Comparison of ENCODE assay signal across 8 cellular contexts in genomic region chrX:154002215-154002719, GRCh38. TPM values are rescaled to one million over a fixed set of nuclear protein-coding genes. Genes with fewer than 3 reads are reported as not detected.
A peak's percentile ranks its signal among the peaks of the same experiment; 100 is the strongest.
DNase-seq lines count a peak whose midpoint lies in the region; ATAC-seq, FAIRE-seq and TF ChIP-seq lines count a peak whose summit lies in the region.

No MANE protein-coding gene starts in this region.

- H3K4me3 ChIP-seq in GM06990 (replicated peaks; ENCODE audit: low read depth, low read length), result no peak overlapping the region; the same call in 1 of the 2 replicates
- no peak overlapping the region for H3K4me3 ChIP-seq in Panc1 (ENCODE audit: low read depth in 2 of 2, low read length in 2 of 2)
- H3K4me3 ChIP-seq in K562, result no peak overlapping the region
- H3K4me3 ChIP-seq in right lobe of liver, result no peak overlapping the region
- H3K4me3 ChIP-seq in vagina, result no peak overlapping the region

- no peak for TF ChIP-seq CTCF in GM06990 (IDR thresholded peaks at IDR 0.05; ENCODE audit: insufficient read depth, low read length, poor library complexity, severe bottlenecking)
- TF ChIP-seq CTCF in Panc1 (IDR thresholded peaks at IDR 0.05), result no peak
- no peak for TF ChIP-seq CTCF in K562 (IDR thresholded peaks at IDR 0.05 in 2 of 3, conservative IDR thresholded peaks at IDR 0.05 in 1 of 3; ENCODE audit: insufficient read depth in 2 of 3, low read depth in 1 of 3, low read length in 3 of 3)
- no peak for TF ChIP-seq CTCF in right lobe of liver (IDR thresholded peaks at IDR 0.05)
- TF ChIP-seq CTCF in vagina (IDR thresholded peaks at IDR 0.05), result no peak

- peak overlapping the region; percentile 91 for H2AFZ ChIP-seq in K562 (ENCODE audit: low read depth, low read length)

- FAIRE-seq in K562 (lab: Jason Lieb, UNC), result peak; percentile 97

- ATAC-seq in HG03460 (IDR thresholded peaks at IDR 0.05; ENCODE audit: unreplicated experiment) (peak; percentile 86), Panc1 (no peak), K562 (peak; percentile 92), right lobe of liver (peak; percentile 49 to 70 (median 68))

- no peak for TF ChIP-seq RAD21 in K562 (CRISPR knock-in tag; conservative IDR thresholded peaks at IDR 0.05 in 1 of 2, IDR thresholded peaks at IDR 0.05 in 1 of 2)

- H3K27me3 ChIP-seq in GM06990 (replicated peaks; ENCODE audit: control insufficient read depth, insufficient read depth, low read length), result no peaks in the 10 kb centered on the region
- H3K27me3 ChIP-seq in Panc1 (ENCODE audit: control insufficient read depth, insufficient read depth, low read length), result no peaks in the 10 kb centered on the region
- H3K27me3 ChIP-seq in K562 (ENCODE audit: control insufficient read depth in 2 of 2, insufficient read depth in 2 of 2, low read length in 2 of 2), result no peaks in the 10 kb centered on the region
- H3K27me3 ChIP-seq in right lobe of liver, result no peaks in the 10 kb centered on the region
- no peaks in the 10 kb centered on the region for H3K27me3 ChIP-seq in vagina

- H3K4me2 ChIP-seq in K562 (ENCODE audit: insufficient read depth, low read length), result peak overlapping the region; percentile 77

- H3K36me3 ChIP-seq in GM06990 (ENCODE audit: control insufficient read depth, insufficient read depth, low read length) (no peaks in the 10 kb centered on the region), Panc1 (ENCODE audit: control insufficient read depth, insufficient read depth, low read length) (no peaks in the 10 kb centered on the region), K562 (ENCODE audit: control insufficient read depth, insufficient read depth, low read length) (peaks cover 11% of the 10 kb centered on the region; the same call in 2 of the 3 replicates), right lobe of liver (no peaks in the 10 kb centered on the region), vagina (no peaks in the 10 kb centered on the region)

- intact Hi-C loops in Panc1 (cut with micrococcal nuclease; ENCODE audit: unreplicated experiment), result no loop called here
- intact Hi-C loops in K562 (cut with micrococcal nuclease), result no loop called here
- intact Hi-C loops in right lobe of liver (cut with DNase I), result no loop called here
- intact Hi-C loops in vagina (cut with DNase I), result no loop called here

- no peaks in the 10 kb centered on the region for H4K20me1 ChIP-seq in K562 (replicated peaks; ENCODE audit: control insufficient read depth, insufficient read depth, low read length)

- no peaks in the 10 kb centered on the region for H3K4me1 ChIP-seq in Panc1 (ENCODE audit: control insufficient read depth, insufficient read depth, low read length)
- H3K4me1 ChIP-seq in K562 (replicated peaks in 1 of 2; ENCODE audit: control insufficient read depth in 2 of 2, insufficient read depth in 2 of 2, low read length in 2 of 2), result peaks cover 12 to 18% of the 10 kb centered on the region in 2 experiments; a peak in 4 of 5 replicates
- no peaks in the 10 kb centered on the region for H3K4me1 ChIP-seq in right lobe of liver
- H3K4me1 ChIP-seq in vagina, result peaks cover 7% of the 10 kb centered on the region

- BruUV-seq in Panc1 (replicated peaks; lab: Mats Ljungman, UMichigan) (no TSS peak), K562 (replicated peaks; lab: Mats Ljungman, UMichigan) (no TSS peak)

- POLR2A ChIA-PET in Panc1 (lab: Charles Lee) (interaction anchor here (0.6 kb wide), 2 partner anchors 10 to 79 kb away, joined by 5 to 8 read pairs; no protein-coding TSS in a partner anchor), K562 (lab: Yijun Ruan, JAX) (interaction anchor here (0.6 to 4.7 kb wide), 5 partner anchors 8 to 29 kb away, joined by 3 to 23 read pairs (median 6); partner anchors contain the start of gene TMEM187)

- no peaks in the 10 kb centered on the region for H3K79me2 ChIP-seq in K562 (ENCODE audit: control insufficient read depth, insufficient read depth, low read length)

- TF ChIP-seq EP300 in K562 (IDR thresholded peaks at IDR 0.05; ENCODE audit: low read length), result no peak

- WGBS in K562 (ENCODE audit: insufficient coverage, low coverage, missing lambda C conversion rate), result 16% methylated on average over 15 of the region's 17 CpGs
- 71% methylated on average over 9 of the region's 17 CpGs for WGBS in right lobe of liver (ENCODE audit: insufficient coverage, low coverage, low lambda C conversion rate, missing lambda C conversion rate)

- CTCF ChIA-PET in Panc1 (lab: Charles Lee), result interaction anchor here (0.7 kb wide), 1 partner anchor 33 kb away, joined by 5 read pairs; no protein-coding TSS in a partner anchor
- CTCF ChIA-PET in K562 (lab: Yijun Ruan, JAX; ENCODE audit: low intra/inter-chr PET ratio), result no interaction called here

- H3K9me3 ChIP-seq in Panc1 (ENCODE audit: control insufficient read depth, insufficient read depth, low read depth, low read length) (no peaks in the 10 kb centered on the region), K562 (replicated peaks; ENCODE audit: control insufficient read depth, insufficient read depth, low read depth, low read length) (no peaks in the 10 kb centered on the region), right lobe of liver (no peaks in the 10 kb centered on the region), vagina (no peaks in the 10 kb centered on the region)

- DNase-seq in GM06990 (ENCODE audit: extremely low read depth, insufficient read length), result peak; percentile 72
- no peak for DNase-seq in Panc1 (ENCODE audit: low read depth, low spot score)
- DNase-seq in K562 (ENCODE audit: extremely low read depth in 1 of 4, low spot score in 3 of 4), result peak; percentile 42 to 89 (median 66)
- DNase-seq in right lobe of liver, result no peak
- peak in 1 of 2 donors; percentile 83 for DNase-seq in vagina (ENCODE audit: extremely low spot score in 2 of 2)
- no peak for DNase-seq in mesenteric fat pad (ENCODE audit: low spot score)
- no peak for DNase-seq in NCI-H524 (lab: John Stamatoyannopoulos, UW)

- peak overlapping the region; percentile 82 to 93 for H3K9ac ChIP-seq in K562 (ENCODE audit: insufficient read depth in 1 of 2, low read depth in 2 of 2, low read length in 2 of 2)

- H3K27ac ChIP-seq in Panc1 (ENCODE audit: low read length) (peak overlapping the region; percentile 5; the same call in 1 of the 2 replicates), K562 (ENCODE audit: extremely low read depth, low read depth, low read length) (peak overlapping the region; percentile 97), right lobe of liver (no peak overlapping the region), vagina (peak overlapping the region; percentile 63)

- H3K9me1 ChIP-seq in K562 (ENCODE audit: control insufficient read depth, insufficient read depth, low read length), result no peaks in the 10 kb centered on the region

- in situ Hi-C loops in Panc1 (cut with HindIII; ENCODE audit: low pct_unique_long_range_greater_than_20kb, low sequenced_read_pairs) (no loop called here), K562 (cut with MboI) (no loop called here)

- TF ChIP-seq POLR2A in K562 (conservative IDR thresholded peaks at IDR 0.05) (peak; percentile 60), right lobe of liver (IDR thresholded peaks at IDR 0.05) (no peak), vagina (IDR thresholded peaks at IDR 0.05) (no peak)

RNA-seq across cellular contexts. Expression of gene IRAK1, which starts 17.4 kb away (rescaled TPM):
- 432 TPM for total RNA-seq in Panc1 (2021; ENCODE audit: unreplicated experiment)
- 588 TPM for polyA plus RNA-seq in Panc1 (2012; ENCODE audit: insufficient read length)
- total RNA-seq in K562 (2011; cell fraction: chromatin; rRNA removed; ENCODE audit: low replicate concordance), result 92.6 and 283 TPM in 2 replicates
- 241 and 247 TPM in 2 replicates for total RNA-seq in K562 (2011; cell fraction: nucleolus; rRNA removed)
- 125 and 132 TPM in 2 replicates for total RNA-seq in K562 (2011; cell fraction: nucleoplasm; rRNA removed)
- 220 and 274 TPM in 2 replicates for total RNA-seq in K562 (2014; rRNA removed)
- 52.2 and 68.1 TPM in 2 replicates for total RNA-seq in K562 (2014; rRNA removed; fragmentation: Illumina TruSeq; extraction: Trizol)
- 138 and 144 TPM in 2 replicates for total RNA-seq in K562 (2015; rRNA removed; fragmentation: Illumina TruSeq; extraction: Trizol)
- 260 and 261 TPM in 2 replicates for total RNA-seq in K562 (2021)
- 91.6 and 104 TPM in 2 replicates for polyA plus RNA-seq in K562 (2011; rRNA removed)
- polyA plus RNA-seq in K562 (2011; cell fraction: cytosol; rRNA removed), result 93.8 and 232 TPM in 2 replicates
- 88.5 and 119 TPM in 2 replicates for polyA plus RNA-seq in K562 (2011; cell fraction: nucleus; rRNA removed)
- polyA plus RNA-seq in K562 (2012), result 223 and 331 TPM in 2 replicates
- 78.9 and 128 TPM in 2 replicates for polyA plus RNA-seq in K562 (2014; fragmentation: Illumina TruSeq; extraction: Trizol)
- 10 to 100 TPM; 11.6 to 16.1 TPM for polyA plus RNA-seq in K562 (2014; fragmentation: Nextera tagmentation; extraction: Ambion mirVana)
- polyA plus RNA-seq in K562 (2014; rRNA removed), result 177 and 184 TPM in 2 replicates
- polyA minus RNA-seq in K562 (2011; rRNA and poly(A)+ RNA removed), result 49.2 and 97.3 TPM in 2 replicates
- polyA minus RNA-seq in K562 (2011; cell fraction: cytosol; rRNA and poly(A)+ RNA removed), result 145 and 167 TPM in 2 replicates
- 49.9 and 54.3 TPM in 2 replicates for polyA minus RNA-seq in K562 (2011; cell fraction: nucleus; rRNA and poly(A)+ RNA removed)
- 10 to 100 TPM; 27.4 to 77.7 (median 41.4) TPM for total RNA-seq in right lobe of liver
- 46.7 TPM for total RNA-seq in vagina
- total RNA-seq in mesenteric fat pad, result 167 TPM

RNA-seq across cellular contexts. Expression of gene TMEM187, which starts 29.7 kb away (rescaled TPM):
- 15.7 TPM for total RNA-seq in Panc1 (2021; ENCODE audit: unreplicated experiment)
- polyA plus RNA-seq in Panc1 (2012; ENCODE audit: insufficient read length), result 19.7 TPM
- total RNA-seq in K562 (2011; cell fraction: chromatin; rRNA removed; ENCODE audit: low replicate concordance), result 4.7 and 15.6 TPM in 2 replicates
- total RNA-seq in K562 (2011; cell fraction: nucleolus; rRNA removed), result 17.4 and 21.8 TPM in 2 replicates
- total RNA-seq in K562 (2011; cell fraction: nucleoplasm; rRNA removed), result 9.3 and 9.5 TPM in 2 replicates
- 3.3 and 5.1 TPM in 2 replicates for total RNA-seq in K562 (2014; rRNA removed)
- total RNA-seq in K562 (2014; rRNA removed; fragmentation: Illumina TruSeq; extraction: Trizol), result 0.93 and 1.2 TPM in 2 replicates
- 1.1 and 1.6 TPM in 2 replicates for total RNA-seq in K562 (2015; rRNA removed; fragmentation: Illumina TruSeq; extraction: Trizol)
- total RNA-seq in K562 (2021), result 6.4 and 8.5 TPM in 2 replicates
- 5.6 and 8.1 TPM in 2 replicates for polyA plus RNA-seq in K562 (2011; rRNA removed)
- polyA plus RNA-seq in K562 (2011; cell fraction: cytosol; rRNA removed), result 12.5 and 24.6 TPM in 2 replicates
- polyA plus RNA-seq in K562 (2011; cell fraction: nucleus; rRNA removed), result 6.3 and 6.4 TPM in 2 replicates
- polyA plus RNA-seq in K562 (2012), result 3.9 and 12.2 TPM in 2 replicates
- polyA plus RNA-seq in K562 (2014; fragmentation: Illumina TruSeq; extraction: Trizol), result 1.2 and 2.0 TPM in 2 replicates
- polyA plus RNA-seq in K562 (2014; fragmentation: Nextera tagmentation; extraction: Ambion mirVana), result 1 to 10 TPM in 1 of 2 experiments, under 1 TPM in 1; 0.13 to 1.1 TPM
- 4.0 TPM in 2 replicates for polyA plus RNA-seq in K562 (2014; rRNA removed)
- polyA minus RNA-seq in K562 (2011; rRNA and poly(A)+ RNA removed), result 3.7 and 4.9 TPM in 2 replicates
- 5.6 and 6.4 TPM in 2 replicates for polyA minus RNA-seq in K562 (2011; cell fraction: cytosol; rRNA and poly(A)+ RNA removed)
- 1.3 and 1.8 TPM in 2 replicates for polyA minus RNA-seq in K562 (2011; cell fraction: nucleus; rRNA and poly(A)+ RNA removed)
- 10 to 100 TPM in 1 of 6 experiments, 1 to 10 TPM in 5; 3.8 to 10.3 (median 5.9) TPM for total RNA-seq in right lobe of liver
- 8.6 TPM for total RNA-seq in vagina
- 8.7 TPM for total RNA-seq in mesenteric fat pad

RNA-seq across cellular contexts. Expression of gene HCFC1, which starts 30.6 kb away (rescaled TPM):
- total RNA-seq in Panc1 (2021; ENCODE audit: unreplicated experiment) (113 TPM), K562 (2014; rRNA removed) (39.2 and 59.3 TPM in 2 replicates), K562 (2014; rRNA removed; fragmentation: Illumina TruSeq; extraction: Trizol) (9.1 and 10.3 TPM in 2 replicates), K562 (2015; rRNA removed; fragmentation: Illumina TruSeq; extraction: Trizol) (17.1 and 23.4 TPM in 2 replicates), K562 (2021) (121 and 133 TPM in 2 replicates), right lobe of liver (10 to 100 TPM; 15.2 to 32.5 (median 19.7) TPM), vagina (38.8 TPM), mesenteric fat pad (45.3 TPM)
- polyA plus RNA-seq in Panc1 (2012; ENCODE audit: insufficient read length), result 77.9 TPM
- 39.3 and 72.5 TPM in 2 replicates for total RNA-seq in K562 (2011; cell fraction: chromatin; rRNA removed; ENCODE audit: low replicate concordance)
- 41.0 and 46.2 TPM in 2 replicates for total RNA-seq in K562 (2011; cell fraction: nucleolus; rRNA removed)
- total RNA-seq in K562 (2011; cell fraction: nucleoplasm; rRNA removed), result 38.1 and 43.2 TPM in 2 replicates
- polyA plus RNA-seq in K562 (2011; rRNA removed) (5.9 and 8.7 TPM in 2 replicates), K562 (2014; fragmentation: Illumina TruSeq; extraction: Trizol) (45.3 and 68.0 TPM in 2 replicates), K562 (2014; fragmentation: Nextera tagmentation; extraction: Ambion mirVana) (10 to 100 TPM in 1 of 2 experiments, 1 to 10 TPM in 1; 2.8 to 10.5 TPM), K562 (2014; rRNA removed) (44.8 and 45.2 TPM in 2 replicates)
- 11.3 and 17.7 TPM in 2 replicates for polyA plus RNA-seq in K562 (2011; cell fraction: cytosol; rRNA removed)
- polyA plus RNA-seq in K562 (2011; cell fraction: nucleus; rRNA removed), result 39.1 and 51.6 TPM in 2 replicates
- polyA plus RNA-seq in K562 (2012), result 37.4 and 57.1 TPM in 2 replicates
- 4.5 and 6.6 TPM in 2 replicates for polyA minus RNA-seq in K562 (2011; rRNA and poly(A)+ RNA removed)
- 55.8 and 74.4 TPM in 2 replicates for polyA minus RNA-seq in K562 (2011; cell fraction: cytosol; rRNA and poly(A)+ RNA removed)
- polyA minus RNA-seq in K562 (2011; cell fraction: nucleus; rRNA and poly(A)+ RNA removed), result 14.8 and 15.6 TPM in 2 replicates

RNA-seq across cellular contexts. Expression of gene RENBP, which starts 57.8 kb away (rescaled TPM):
- total RNA-seq in Panc1 (2021; ENCODE audit: unreplicated experiment) (0.62 TPM), K562 (2014; rRNA removed) (8.4 and 9.5 TPM in 2 replicates), K562 (2014; rRNA removed; fragmentation: Illumina TruSeq; extraction: Trizol) (2.7 and 4.0 TPM in 2 replicates), K562 (2015; rRNA removed; fragmentation: Illumina TruSeq; extraction: Trizol) (12.3 and 13.4 TPM in 2 replicates), K562 (2021) (9.6 and 14.8 TPM in 2 replicates), right lobe of liver (1 to 10 TPM; 2.2 to 9.1 (median 5.2) TPM), vagina (4.2 TPM), mesenteric fat pad (34.5 TPM)
- polyA plus RNA-seq in Panc1 (2012; ENCODE audit: insufficient read length), result 0.62 TPM
- 14.9 and 45.4 TPM in 2 replicates for total RNA-seq in K562 (2011; cell fraction: chromatin; rRNA removed; ENCODE audit: low replicate concordance)
- total RNA-seq in K562 (2011; cell fraction: nucleolus; rRNA removed), result 31.0 and 32.8 TPM in 2 replicates
- total RNA-seq in K562 (2011; cell fraction: nucleoplasm; rRNA removed), result 15.7 and 24.1 TPM in 2 replicates
- polyA plus RNA-seq in K562 (2011; rRNA removed) (12.7 and 16.4 TPM in 2 replicates), K562 (2014; fragmentation: Illumina TruSeq; extraction: Trizol) (5.6 and 7.3 TPM in 2 replicates), K562 (2014; fragmentation: Nextera tagmentation; extraction: Ambion mirVana) (under 1 TPM in 1 of 2 experiments, not detected in 1; 0.07 TPM), K562 (2014; rRNA removed) (11.1 and 11.6 TPM in 2 replicates)
- 21.2 and 25.6 TPM in 2 replicates for polyA plus RNA-seq in K562 (2011; cell fraction: cytosol; rRNA removed)
- polyA plus RNA-seq in K562 (2011; cell fraction: nucleus; rRNA removed), result 48.7 and 48.8 TPM in 2 replicates
- 24.3 and 60.0 TPM in 2 replicates for polyA plus RNA-seq in K562 (2012)
- 5.5 and 12.0 TPM in 2 replicates for polyA minus RNA-seq in K562 (2011; rRNA and poly(A)+ RNA removed)
- polyA minus RNA-seq in K562 (2011; cell fraction: cytosol; rRNA and poly(A)+ RNA removed), result 7.0 and 13.6 TPM in 2 replicates
- 9.8 and 16.1 TPM in 2 replicates for polyA minus RNA-seq in K562 (2011; cell fraction: nucleus; rRNA and poly(A)+ RNA removed)

Comparison
In these comparisons a context has a peak if more than half of its experiments do, and no peak if none do; other contexts are left out.
1. DNase-seq: peak in GM06990 (single experiment) and K562 (4 of 4); none in Panc1 (single experiment), right lobe of liver (0 of 3), mesenteric fat pad (single experiment) and NCI-H524 (0 of 2).
2. H3K27ac ChIP-seq: peak in Panc1 (single experiment), K562 (single experiment) and vagina (single experiment); none in right lobe of liver (0 of 3).